8 cellular contexts compared by ENCODE assay signal in the genomic region with DNA sequence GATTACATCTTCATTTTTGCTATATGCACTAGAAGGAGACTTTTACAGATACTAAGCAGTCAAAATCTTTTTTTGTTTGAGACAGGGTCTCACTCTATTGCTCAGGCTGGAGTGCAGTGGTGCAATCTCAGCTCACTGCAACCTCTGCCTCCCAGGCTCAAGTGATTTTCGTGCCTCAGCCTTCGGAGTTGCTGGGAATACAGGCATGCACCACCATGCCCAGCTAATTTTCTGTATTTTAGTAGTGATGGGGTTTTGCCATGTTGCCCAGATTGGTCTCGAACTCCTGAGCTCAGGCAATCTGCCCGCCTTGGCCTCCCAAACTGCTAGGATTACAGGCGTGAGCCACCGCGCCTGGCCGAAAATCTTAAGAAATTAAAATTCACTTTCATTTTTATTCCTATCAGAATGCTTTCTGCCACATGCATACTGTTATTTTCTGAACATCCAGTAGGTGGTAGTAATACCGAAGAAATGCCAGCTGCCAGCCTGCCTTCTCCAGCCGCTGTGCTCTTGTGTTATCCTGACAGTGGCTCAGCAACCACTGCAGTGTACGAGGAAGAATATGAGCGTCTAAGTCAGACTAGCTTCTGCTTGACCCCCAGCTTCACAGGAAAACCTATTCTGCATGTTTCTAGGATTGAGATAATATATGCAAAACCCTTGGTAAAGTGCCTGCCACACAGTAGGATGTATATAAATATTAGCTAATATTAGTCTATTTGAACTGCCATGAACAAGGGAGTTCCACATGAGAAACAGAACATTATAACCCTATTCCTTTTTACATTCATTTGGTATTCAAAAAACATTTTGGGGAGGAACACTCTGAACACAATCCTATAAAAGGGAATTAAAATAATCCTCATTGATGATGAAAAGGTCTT. TPM values are rescaled to one million over a fixed set of nuclear protein-coding genes. Genes with fewer than 3 reads are reported as not detected.
DNase-seq lines count a peak whose midpoint lies in the region; ATAC-seq and TF ChIP-seq lines count a peak whose summit lies in the region.

No MANE protein-coding gene starts in this region.

- no peaks in the 10 kb centered on the region for H3K36me3 ChIP-seq in effector memory CD4-positive, alpha-beta T cell (ENCODE audit: control insufficient read depth, insufficient read depth, low read length)

- H3K9me3 Mint-ChIP-seq in activated CD4-positive, alpha-beta memory T cell treated with anti-CD3 and anti-CD28 coated beads for 36 hours, result no peaks in the 10 kb centered on the region
- H3K9me3 Mint-ChIP-seq in mesothelial cell of epicardium, result no peaks in the 10 kb centered on the region
- no peaks in the 10 kb centered on the region for H3K9me3 Mint-ChIP-seq in stimulated activated memory B cell treated with anti-CD40 and anti-IgM and Interleukin-4, amounts not matched to agents 10 μg/mL and 1 μg/mL and 100 μg/mL, for 72 hours

- peaks cover 20% of the 10 kb centered on the region for H3K4me1 Mint-ChIP-seq in activated CD4-positive, alpha-beta memory T cell treated with anti-CD3 and anti-CD28 coated beads for 36 hours (ENCODE audit: low read depth)
- H3K4me1 Mint-ChIP-seq in mesothelial cell of epicardium, result peaks cover 7% of the 10 kb centered on the region
- H3K4me1 Mint-ChIP-seq in stimulated activated memory B cell treated with anti-CD40 and anti-IgM and Interleukin-4, amounts not matched to agents 10 μg/mL and 1 μg/mL and 100 μg/mL, for 72 hours, result peaks cover 16% of the 10 kb centered on the region

- peak in 11 of 14 donors; percentile 7 to 49 (median 27) for DNase-seq in C1 segment of cervical spinal cord (lab: John Stamatoyannopoulos, UW)
- peak; percentile 71 for DNase-seq in NCI-H69 (lab: John Stamatoyannopoulos, UW)
- peak; percentile 64 for DNase-seq in activated CD4-positive, alpha-beta memory T cell treated with anti-CD3 and anti-CD28 coated beads for 36 hours
- DNase-seq in effector memory CD4-positive, alpha-beta T cell, result peak in 2 of 3 donors; percentile 13 to 26
- no peak for DNase-seq in mesothelial cell of epicardium (ENCODE audit: low spot score in 2 of 2, unreplicated experiment in 2 of 2)

- H3K27ac ChIP-seq in effector memory CD4-positive, alpha-beta T cell (ENCODE audit: insufficient read depth, low read length, poor library complexity, severe bottlenecking), result no peak overlapping the region

- peaks cover 4% of the 10 kb centered on the region for H3K4me1 ChIP-seq in effector memory CD4-positive, alpha-beta T cell (ENCODE audit: control insufficient read depth, insufficient read depth, low read length, poor library complexity, severe bottlenecking)

- no peaks in the 10 kb centered on the region for H3K36me3 Mint-ChIP-seq in activated CD4-positive, alpha-beta memory T cell treated with anti-CD3 and anti-CD28 coated beads for 36 hours
- peaks cover 13% of the 10 kb centered on the region for H3K36me3 Mint-ChIP-seq in mesothelial cell of epicardium
- H3K36me3 Mint-ChIP-seq in stimulated activated memory B cell treated with anti-CD40 and anti-IgM and Interleukin-4, amounts not matched to agents 10 μg/mL and 1 μg/mL and 100 μg/mL, for 72 hours, result peaks cover 26% of the 10 kb centered on the region

- CTCF ChIA-PET in activated CD4-positive, alpha-beta memory T cell treated with anti-CD3 and anti-CD28 coated beads for 36 hours (lab: Charles Lee), result interaction anchor here (0.6 to 3.1 kb wide), 21 partner anchors 13 to 912 kb away, joined by 3 to 15 read pairs (median 4); no protein-coding TSS in a partner anchor

- H3K27ac Mint-ChIP-seq in activated CD4-positive, alpha-beta memory T cell treated with anti-CD3 and anti-CD28 coated beads for 36 hours, result no peak overlapping the region
- H3K27ac Mint-ChIP-seq in mesothelial cell of epicardium, result no peak overlapping the region
- H3K27ac Mint-ChIP-seq in stimulated activated memory B cell treated with anti-CD40 and anti-IgM and Interleukin-4, amounts not matched to agents 10 μg/mL and 1 μg/mL and 100 μg/mL, for 72 hours, result no peak overlapping the region

- no peaks in the 10 kb centered on the region for H3K9me3 ChIP-seq in effector memory CD4-positive, alpha-beta T cell (ENCODE audit: control insufficient read depth, low read length)

- ATAC-seq in GM19025 (IDR thresholded peaks at IDR 0.05; ENCODE audit: low read depth, unreplicated experiment) (peak; percentile 64), HG03432 (IDR thresholded peaks at IDR 0.05; ENCODE audit: unreplicated experiment) (peak; percentile 78)
- peak; percentile 72 for ATAC-seq in stimulated activated memory B cell treated with anti-CD40 and anti-IgM and Interleukin-4, amounts not matched to agents 10 μg/mL and 1 μg/mL and 100 μg/mL, for 72 hours

- POLR2A ChIA-PET in activated CD4-positive, alpha-beta memory T cell treated with anti-CD3 and anti-CD28 coated beads for 36 hours (lab: Charles Lee), result no interaction called here

- H3K4me3 Mint-ChIP-seq in activated CD4-positive, alpha-beta memory T cell treated with anti-CD3 and anti-CD28 coated beads for 36 hours, result no peak overlapping the region
- no peak overlapping the region for H3K4me3 Mint-ChIP-seq in mesothelial cell of epicardium
- H3K4me3 Mint-ChIP-seq in stimulated activated memory B cell treated with anti-CD40 and anti-IgM and Interleukin-4, amounts not matched to agents 10 μg/mL and 1 μg/mL and 100 μg/mL, for 72 hours, result no peak overlapping the region

- no peaks in the 10 kb centered on the region for H3K27me3 ChIP-seq in effector memory CD4-positive, alpha-beta T cell (replicated peaks; ENCODE audit: control insufficient read depth, insufficient read depth, low read length, poor library complexity, severe bottlenecking)

- intact Hi-C loops in activated CD4-positive, alpha-beta memory T cell treated with anti-CD3 and anti-CD28 coated beads for 36 hours (cut with micrococcal nuclease), result loop anchor here (1.0 to 5.0 kb wide), 5 partner anchors 35 to 619 kb away; a partner anchor contains a TSS

- no peaks in the 10 kb centered on the region for H3K27me3 Mint-ChIP-seq in activated CD4-positive, alpha-beta memory T cell treated with anti-CD3 and anti-CD28 coated beads for 36 hours
- no peaks in the 10 kb centered on the region for H3K27me3 Mint-ChIP-seq in mesothelial cell of epicardium (ENCODE audit: low read depth)
- H3K27me3 Mint-ChIP-seq in stimulated activated memory B cell treated with anti-CD40 and anti-IgM and Interleukin-4, amounts not matched to agents 10 μg/mL and 1 μg/mL and 100 μg/mL, for 72 hours, result no peaks in the 10 kb centered on the region

- peak; percentile 72 for TF ChIP-seq CTCF in mesothelial cell of epicardium (IDR thresholded peaks at IDR 0.05; ENCODE audit: unreplicated experiment)

- peak overlapping the region; percentile 27 for H3K4me3 ChIP-seq in effector memory CD4-positive, alpha-beta T cell (ENCODE audit: insufficient read depth, low read depth, low read length, poor library complexity, severe bottlenecking)

RNA-seq across cellular contexts. Expression of a gene that starts 54.2 kb away (rescaled TPM):
- total RNA-seq in activated CD4-positive, alpha-beta memory T cell treated with anti-CD3 and anti-CD28 coated beads for 36 hours, result 10 to 100 TPM; 49.4 to 50.2 TPM
- total RNA-seq in mesothelial cell of epicardium, result 36.8 to 40.4 TPM (median 39.6 TPM) in 3 replicates

Comparison
In these comparisons a context has a peak if more than half of its experiments do, and no peak if none do; other contexts are left out.
1. DNase-seq: peak in C1 segment of cervical spinal cord (11 of 14), NCI-H69 (single experiment), activated CD4-positive, alpha-beta memory T cell treated with anti-CD3 and anti-CD28 coated beads for 36 hours (single experiment) and effector memory CD4-positive, alpha-beta T cell (2 of 3); none in mesothelial cell of epicardium (0 of 2).
2. Peak in every context shown above with its lines, with median percentiles within 50 percentile points of each other: ATAC-seq.